18 cellular contexts compared by ENCODE assay signal in the genomic region with DNA sequence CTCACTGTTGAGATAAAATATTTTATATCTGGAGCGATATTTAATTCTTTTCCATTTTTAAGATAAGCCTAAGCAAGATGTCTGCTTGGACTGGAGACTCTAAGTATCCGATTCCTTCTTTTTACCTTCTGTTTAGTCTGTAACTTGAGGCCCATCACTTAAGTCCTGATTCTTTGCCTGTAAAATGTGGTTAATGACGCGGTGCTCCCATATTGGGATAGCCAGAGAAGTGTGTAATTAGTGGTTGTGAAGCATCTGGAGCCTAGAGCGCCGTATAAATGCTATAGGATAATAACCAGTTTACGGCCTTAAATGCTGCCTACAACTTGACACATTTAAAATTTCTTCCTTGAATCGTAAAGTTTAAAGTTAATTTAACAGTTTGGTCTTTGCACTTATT.
DNase-seq lines count a peak whose midpoint lies in the region; ATAC-seq and TF ChIP-seq lines count a peak whose summit lies in the region.
"Had no signal": no experiment of that assay in that cellular context is flagged by ENCODE, and none has a peak within 500 bp of the region (broad histone marks: within the 10 kb centered on the region; RNA-seq: fewer than 3 reads in every experiment).

No MANE protein-coding gene starts in this region.

- peak overlapping the region; percentile 29 for H3K4me2 ChIP-seq in hepatocyte

- intact Hi-C loops in left lung (cut with DNase I): no loop called here

- H3K4me3 ChIP-seq in hepatocyte (no peak overlapping the region), WERI-Rb-1 (ENCODE audit: low read depth, low read length) (no peak overlapping the region), left lung (no peak overlapping the region)
- H3K4me3 ChIP-seq: left ventricle myocardium inferior had no signal

- H3K36me3 ChIP-seq in hepatocyte (replicated peaks; ENCODE audit: insufficient read depth, low read depth): no peaks in the 10 kb centered on the region
- H3K36me3 ChIP-seq in WERI-Rb-1: no peaks in the 10 kb centered on the region
- no peaks in the 10 kb centered on the region for H3K36me3 ChIP-seq in left lung
- H3K36me3 ChIP-seq: left ventricle myocardium inferior had no signal

- no peaks in the 10 kb centered on the region for H4K20me1 ChIP-seq in hepatocyte (ENCODE audit: insufficient read depth, poor library complexity, severe bottlenecking)

- H3K9me2 ChIP-seq in hepatocyte (replicated peaks; ENCODE audit: insufficient read depth): no peaks in the 10 kb centered on the region

- H3K27me3 ChIP-seq in hepatocyte (no peaks in the 10 kb centered on the region), WERI-Rb-1 (ENCODE audit: insufficient read depth, low read depth, severe bottlenecking) (no peaks in the 10 kb centered on the region), left lung (peaks cover 0 to 18% of the 10 kb centered on the region in 2 donors)

- H3K9me3 ChIP-seq in hepatocyte (ENCODE audit: low read depth): no peaks in the 10 kb centered on the region
- no peaks in the 10 kb centered on the region for H3K9me3 ChIP-seq in WERI-Rb-1 (ENCODE audit: severe bottlenecking)
- H3K9me3 ChIP-seq in left lung: no peaks in the 10 kb centered on the region
- H3K9me3 ChIP-seq: left ventricle myocardium inferior had no signal

- H3K27ac ChIP-seq in hepatocyte (peak overlapping the region; percentile 54), WERI-Rb-1 (no peak overlapping the region), left lung (no peak overlapping the region)
- H3K27ac ChIP-seq: HL-60, left ventricle myocardium inferior had no signal

- peaks cover 22% of the 10 kb centered on the region for H3K4me1 ChIP-seq in hepatocyte (ENCODE audit: insufficient read depth)
- H3K4me1 ChIP-seq in left lung: peaks cover 0 to 16% of the 10 kb centered on the region in 2 donors

- DNase-seq in DMS153 treated with DMSO at 0.1 percent for 48 hours (lab: John Stamatoyannopoulos, UW; ENCODE audit: unreplicated experiment): peak; percentile 78
- DNase-seq in NCI-H1417 treated with DMSO at 0.1 percent for 48 hours (lab: John Stamatoyannopoulos, UW): peak; percentile 68
- peak; percentile 63 for DNase-seq in NCI-H2227 treated with DMSO at 0.1 percent for 48 hours (lab: John Stamatoyannopoulos, UW)
- no peak for DNase-seq in hepatocyte (ENCODE audit: low spot score)
- no peak for DNase-seq in NK-92 (lab: John Stamatoyannopoulos, UW; ENCODE audit: unreplicated experiment)
- no peak for DNase-seq in WERI-Rb-1
- DNase-seq in left lung: no peak
- DNase-seq: activated CD8-positive, alpha-beta T cell treated with anti-CD3 and anti-CD28 coated beads for 36 hours; activated T-cell treated with anti-CD3 and anti-CD28 coated beads, Interleukin-2, amount 50 U/mL, for 72 hours; central memory CD4-positive, alpha-beta T cell; effector memory CD8-positive, alpha-beta T cell; GDM1; KBM-7; left ventricle myocardium inferior; NCI-H446 treated with DMSO at 0.1 percent for 48 hours; stimulated activated naive CD4-positive, alpha-beta T cell treated with Interleukin-2 at 50 U/mL for 16 hours had no signal

- H2AFZ ChIP-seq in hepatocyte: no peak overlapping the region

- no peaks in the 10 kb centered on the region for H3K79me2 ChIP-seq in hepatocyte

- ATAC-seq in left lung (no peak), GM18909 (IDR thresholded peaks at IDR 0.05; ENCODE audit: poor library complexity, unreplicated experiment) (no peak)
- ATAC-seq: activated CD8-positive, alpha-beta T cell treated with anti-CD3 and anti-CD28 coated beads for 36 hours; activated T-cell treated with anti-CD3 and anti-CD28 coated beads, Interleukin-2, amount 50 U/mL, for 72 hours; effector memory CD8-positive, alpha-beta T cell had no signal

- WGBS in hepatocyte (ENCODE audit: low lambda C conversion rate, missing lambda C conversion rate): 75% methylated on average over 8 of the region's 8 CpGs

- no peak for TF ChIP-seq CTCF in hepatocyte (IDR thresholded peaks at IDR 0.05; ENCODE audit: poor library complexity)
- TF ChIP-seq CTCF in WERI-Rb-1 (IDR thresholded peaks at IDR 0.05; ENCODE audit: low read depth, low read length): no peak
- no peak for TF ChIP-seq CTCF in left lung (IDR thresholded peaks at IDR 0.05)

Comparison
In these comparisons a context has a peak if more than half of its experiments do, and no peak if none do; other contexts are left out.
1. DNase-seq: peak in DMS153 treated with DMSO at 0.1 percent for 48 hours (single experiment), NCI-H1417 treated with DMSO at 0.1 percent for 48 hours (single experiment) and NCI-H2227 treated with DMSO at 0.1 percent for 48 hours (single experiment); none in hepatocyte (single experiment), NK-92 (single experiment), WERI-Rb-1 (single experiment) and left lung (0 of 2).